In the genomic region with DNA sequence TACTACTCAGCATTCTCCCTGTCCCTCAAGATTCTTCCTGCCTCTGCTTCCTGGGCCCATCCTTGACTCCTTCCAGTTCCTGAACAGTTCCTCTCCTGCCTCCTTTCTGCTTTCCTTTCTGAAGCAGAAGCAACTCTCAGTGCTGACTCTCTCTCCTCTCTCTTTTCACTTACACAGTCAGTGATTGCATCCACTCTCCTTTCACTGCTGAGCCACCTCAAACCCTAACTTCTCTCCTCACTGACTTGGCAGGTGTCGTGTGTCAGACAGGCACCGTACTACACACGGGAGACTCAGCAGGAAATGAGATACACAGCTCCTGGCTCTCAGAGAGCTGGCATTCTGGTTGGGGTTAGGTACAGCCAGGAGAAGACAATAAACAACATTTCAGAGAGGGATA, we compare ENCODE assay signal across 12 cellular contexts. TPM values are rescaled to one million over a fixed set of nuclear protein-coding genes. Genes with fewer than 3 reads are reported as not detected.
DNase-seq lines count a peak whose midpoint lies in the region; ATAC-seq and TF ChIP-seq lines count a peak whose summit lies in the region.
"Had no signal": no experiment of that assay in that cellular context is flagged by ENCODE, and none has a peak within 500 bp of the region (broad histone marks: within the 10 kb centered on the region; RNA-seq: fewer than 3 reads in every experiment).

No MANE protein-coding gene starts in this region.

- peaks cover 84% of the 10 kb centered on the region for H3K36me3 Mint-ChIP-seq in activated T-cell treated with anti-CD3 and anti-CD28 coated beads, Interleukin-2, amount 50 U/mL, for 24 hours (ENCODE audit: low read depth)
- H3K36me3 Mint-ChIP-seq in chondrocyte (ENCODE audit: low read depth) = peaks cover 15% of the 10 kb centered on the region
- H3K36me3 Mint-ChIP-seq in osteocyte (ENCODE audit: unreplicated experiment) = peaks cover 21% of the 10 kb centered on the region

- TF ChIP-seq CTCF in chondrocyte (IDR thresholded peaks at IDR 0.05) = no peak
- TF ChIP-seq CTCF in osteocyte (IDR thresholded peaks at IDR 0.05) = no peak
- TF ChIP-seq CTCF in dorsolateral prefrontal cortex (IDR thresholded peaks at IDR 0.05 in 54 of 56, conservative IDR thresholded peaks at IDR 0.05 in 2 of 56; ENCODE audit: low read depth in 1 of 56, partially characterized antibody in 56 of 56) = no peak

- no peak overlapping the region for H3K4me3 ChIP-seq in dorsolateral prefrontal cortex

- H3K4me3 Mint-ChIP-seq in activated T-cell treated with anti-CD3 and anti-CD28 coated beads, Interleukin-2, amount 50 U/mL, for 24 hours = no peak overlapping the region
- H3K4me3 Mint-ChIP-seq in chondrocyte (ENCODE audit: unreplicated experiment) (no peak overlapping the region), osteocyte (ENCODE audit: unreplicated experiment) (no peak overlapping the region)

- no peak overlapping the region for H3K27ac ChIP-seq in dorsolateral prefrontal cortex

- no peak for ATAC-seq in HG03432 (IDR thresholded peaks at IDR 0.05; ENCODE audit: unreplicated experiment)

- intact Hi-C loops in dorsolateral prefrontal cortex (cut with DNase I) = no loop called here

- H3K27me3 Mint-ChIP-seq in activated T-cell treated with anti-CD3 and anti-CD28 coated beads, Interleukin-2, amount 50 U/mL, for 24 hours = no peaks in the 10 kb centered on the region
- H3K27me3 Mint-ChIP-seq in chondrocyte (ENCODE audit: low read depth) (no peaks in the 10 kb centered on the region), osteocyte (ENCODE audit: unreplicated experiment) (no peaks in the 10 kb centered on the region)

- peaks cover 35% of the 10 kb centered on the region for H3K4me1 Mint-ChIP-seq in activated T-cell treated with anti-CD3 and anti-CD28 coated beads, Interleukin-2, amount 50 U/mL, for 24 hours (ENCODE audit: low read depth)
- H3K4me1 Mint-ChIP-seq in chondrocyte (ENCODE audit: low read depth) = peaks cover 18% of the 10 kb centered on the region
- peaks cover 18% of the 10 kb centered on the region for H3K4me1 Mint-ChIP-seq in osteocyte (ENCODE audit: unreplicated experiment)

- peak overlapping the region; percentile 83 for H3K27ac Mint-ChIP-seq in activated T-cell treated with anti-CD3 and anti-CD28 coated beads, Interleukin-2, amount 50 U/mL, for 24 hours
- H3K27ac Mint-ChIP-seq in chondrocyte (ENCODE audit: unreplicated experiment) = peak overlapping the region; percentile 4
- H3K27ac Mint-ChIP-seq in osteocyte (ENCODE audit: unreplicated experiment) = peak overlapping the region; percentile 32

- no peak for DNase-seq in activated T-cell treated with anti-CD3 and anti-CD28 coated beads, Interleukin-2, amount 50 U/mL, for 24 hours
- DNase-seq in activated T-cell treated with anti-CD3 and anti-CD28 coated beads for 4 hours (no peak), NCI-H2029 (lab: John Stamatoyannopoulos, UW) (peak; percentile 55), chondrocyte (ENCODE audit: low spot score) (no peak), osteocyte (ENCODE audit: extremely low spot score, unreplicated experiment) (no peak), dorsolateral prefrontal cortex (no peak), glomerular visceral epithelial cell (ENCODE audit: extremely low spot score) (no peak)
- DNase-seq: activated gamma-delta T cell treated with Interleukin-2 at 50 U/mL for 16 hours, EL had no signal

- no peaks in the 10 kb centered on the region for H3K27me3 ChIP-seq in dorsolateral prefrontal cortex

- no peaks in the 10 kb centered on the region for H3K9me3 Mint-ChIP-seq in activated T-cell treated with anti-CD3 and anti-CD28 coated beads, Interleukin-2, amount 50 U/mL, for 24 hours
- H3K9me3 Mint-ChIP-seq in chondrocyte (ENCODE audit: low read depth) (no peaks in the 10 kb centered on the region), osteocyte (ENCODE audit: unreplicated experiment) (no peaks in the 10 kb centered on the region)

RNA-seq across cellular contexts. Expression of a gene that starts 5.6 kb away (rescaled TPM):
- total RNA-seq in chondrocyte (27.8 to 33.9 TPM (median 32.3 TPM) in 3 replicates), osteocyte (46.6 and 50.5 TPM in 2 replicates), dorsolateral prefrontal cortex (10 to 100 TPM; 43.5 to 81.1 (median 56.8) TPM)

RNA-seq across cellular contexts. Expression of a gene that starts 9.1 kb away (rescaled TPM):
- total RNA-seq in chondrocyte (not detected in 3 replicates), osteocyte (not detected in 2 replicates), dorsolateral prefrontal cortex (not detected)
- total RNA-seq: H1, mesenteric fat pad had no signal

RNA-seq across cellular contexts. Expression of a gene that starts 16.7 kb away (rescaled TPM):
- 1.3 to 3.6 TPM (median 2.4 TPM) in 3 replicates for total RNA-seq in chondrocyte
- total RNA-seq in osteocyte = 3.9 and 5.0 TPM in 2 replicates
- 10 to 100 TPM in 12 of 120 experiments, 1 to 10 TPM in 108; 1.3 to 14.3 (median 6.4) TPM for total RNA-seq in dorsolateral prefrontal cortex

RNA-seq across cellular contexts. Expression of a gene that starts 17.6 kb away (rescaled TPM):
- total RNA-seq in chondrocyte (not detected in 3 replicates), osteocyte (not detected in 2 replicates), dorsolateral prefrontal cortex (1 to 10 TPM in 3 of 120 experiments, not detected in 117; 1.6 to 2.9 (median 1.7) TPM)
- total RNA-seq: H1, mesenteric fat pad had no signal

RNA-seq across cellular contexts. Expression of a gene that starts 24.0 kb away (rescaled TPM):
- total RNA-seq in chondrocyte (0.30 TPM in 1 of 3 replicates, not detected in the others), osteocyte (not detected in 2 replicates), dorsolateral prefrontal cortex (1 to 10 TPM in 1 of 120 experiments, under 1 TPM in 10, not detected in 109; 0.42 to 1.3 (median 0.57) TPM)
- total RNA-seq: H1, mesenteric fat pad had no signal

Comparison
In these comparisons a context has a peak if more than half of its experiments do, and no peak if none do; other contexts are left out.
1. H3K27ac Mint-ChIP-seq: peak in every context shown above with its lines; median percentile 83 in activated T-cell treated with anti-CD3 and anti-CD28 coated beads, Interleukin-2, amount 50 U/mL, for 24 hours; 32 in osteocyte; 4 in chondrocyte.